Comparison of ENCODE assay signal across 18 cellular contexts in the genomic region with DNA sequence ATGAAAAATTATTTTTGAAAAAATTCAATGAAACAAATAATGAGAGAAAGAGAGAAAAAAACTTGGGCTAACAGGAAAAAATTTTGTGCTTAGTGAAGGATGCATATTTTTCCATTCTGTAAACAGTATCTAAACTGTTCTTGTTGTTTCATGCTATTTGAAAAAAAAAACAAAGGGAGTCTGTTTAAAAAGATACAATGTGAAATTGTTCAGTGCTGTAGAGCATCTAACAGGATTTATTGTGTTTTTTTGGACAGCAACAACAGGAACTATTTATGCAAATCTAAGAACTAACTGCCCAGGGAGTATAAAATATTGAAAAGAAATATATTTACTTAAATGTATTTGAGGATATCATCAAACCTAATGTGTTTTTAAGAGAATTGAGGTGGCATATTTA.
"Had no signal": no experiment of that assay in that cellular context is flagged by ENCODE, and none has a peak within 500 bp of the region (broad histone marks: within the 10 kb centered on the region; RNA-seq: fewer than 3 reads in every experiment).

No MANE protein-coding gene starts in this region.

- ATAC-seq: activated CD8-positive, alpha-beta T cell treated with anti-CD3 and anti-CD28 coated beads, Interleukin-2, amount 10 ng/mL, durations not matched to agents 7 days and 5 days; activated naive CD4-positive, alpha-beta T cell treated with anti-CD3 and anti-CD28 coated beads, Interleukin-2, amount 50 U/mL, for 72 hours; gastroesophageal sphincter; left lung; natural killer cell; stimulated activated naive CD8-positive, alpha-beta T cell treated with anti-CD3 and anti-CD28 coated beads, Interleukin-15, Interleukin-2, amounts not matched to agents 100 U/mL and 50 U/mL, for 24 hours had no signal

- H3K27me3 ChIP-seq: colonic mucosa, gastroesophageal sphincter, left lung, right atrium auricular region, transverse colon had no signal

- DNase-seq: activated CD4-positive, alpha-beta T cell treated with anti-CD3 and anti-CD28 coated beads, Interleukin-2, amount 10 ng/mL, durations not matched to agents 7 days and 5 days; activated CD4-positive, CD25-positive, alpha-beta regulatory T cell treated with anti-CD3 and anti-CD28 coated beads, Interleukin-2, amount 50 U/mL, for 72 hours; activated CD8-positive, alpha-beta T cell treated with anti-CD3 and anti-CD28 coated beads, Interleukin-2, amount 10 ng/mL, durations not matched to agents 7 days and 5 days; activated T-cell treated with anti-CD3 and anti-CD28 coated beads, Interleukin-2, amount 50 U/mL, for 1 hour; colonic mucosa; left lung; natural killer cell; stimulated activated CD4-positive, alpha-beta T cell treated with anti-CD3 and anti-CD28 coated beads, Interleukin-12 subunit alpha, Interleukin-12 subunit beta, amount 100 ng/mL, for 4 hours; stimulated activated CD4-positive, alpha-beta T cell treated with anti-CD3 and anti-CD28 coated beads, Interleukin-4, amount 100 ng/mL, for 4 hours; stimulated activated naive CD8-positive, alpha-beta T cell treated with anti-CD3 and anti-CD28 coated beads, Interleukin-15, Interleukin-2, amounts not matched to agents 100 U/mL and 50 U/mL, for 24 hours; T-helper 1 cell; transverse colon; WERI-Rb-1 had no signal

- H3K27ac ChIP-seq: colonic mucosa, esophagus muscularis mucosa, gastroesophageal sphincter, left lung, prostate gland, right atrium auricular region, transverse colon, WERI-Rb-1 had no signal
